Comparison of ENCODE assay signal across 8 cellular contexts in genomic region chr14:24006872-24007721, GRCh38. TPM values are rescaled to one million over a fixed set of nuclear protein-coding genes. Genes with fewer than 3 reads are reported as not detected.
DNase-seq lines count a peak whose midpoint lies in the region; ATAC-seq and TF ChIP-seq lines count a peak whose summit lies in the region.
"Not testable (repeated sequence)": the region's sequence is repeated elsewhere in the genome, so short reads cannot be mapped to it uniquely, and the experiment has no call there.

No MANE protein-coding gene starts in this region.

- H3K36me3 Mint-ChIP-seq in activated CD4-positive, alpha-beta memory T cell treated with anti-CD3 and anti-CD28 coated beads, Interleukin-2, amount 10 ng/mL, durations not matched to agents 7 days and 5 days (ENCODE audit: low read depth) = peaks cover 11% of the 10 kb centered on the region

- H3K4me3 Mint-ChIP-seq in activated CD4-positive, alpha-beta memory T cell treated with anti-CD3 and anti-CD28 coated beads, Interleukin-2, amount 10 ng/mL, durations not matched to agents 7 days and 5 days = peak overlapping the region; percentile 72

- H3K36me3 ChIP-seq in A673 (ENCODE audit: insufficient read depth, low read length, poor library complexity, severe bottlenecking); colonic mucosa; right lobe of liver: not testable (repeated sequence)

- intact Hi-C loops in A673 (cut with micrococcal nuclease; ENCODE audit: unreplicated experiment); colonic mucosa (cut with DNase I); right lobe of liver (cut with DNase I): not testable (repeated sequence)

- DNase-seq in A673 (ENCODE audit: low spot score) (peak; percentile 41), NCI-H526 treated with DMSO at 0.1 percent for 48 hours (lab: John Stamatoyannopoulos, UW) (peak; percentile 10), colonic mucosa (peak; percentile 62), right lobe of liver (peak; percentile 69 to 76 (median 72))
- DNase-seq in activated CD4-positive, alpha-beta memory T cell treated with anti-CD3 and anti-CD28 coated beads, Interleukin-2, amount 10 ng/mL, durations not matched to agents 7 days and 5 days = peak; percentile 68
- peak; percentile 42 to 70 for DNase-seq in stimulated activated CD4-positive, alpha-beta T cell treated with anti-CD3 and anti-CD28 coated beads, Interleukin-1b, Interleukin-23, amount 100 ng/mL, for 4 hours (ENCODE audit: low read depth in 2 of 2)

- CTCF ChIA-PET in A673 (lab: Charles Lee) = not testable (repeated sequence)
- CTCF ChIA-PET in activated CD4-positive, alpha-beta memory T cell treated with anti-CD3 and anti-CD28 coated beads, Interleukin-2, amount 10 ng/mL, durations not matched to agents 7 days and 5 days (lab: Charles Lee) = interaction anchor here (0.6 to 0.7 kb wide), 2 partner anchors 99 to 290 kb away, joined by 3 read pairs; no protein-coding TSS in a partner anchor

- not testable (repeated sequence) for H3K9me3 ChIP-seq in A673 (ENCODE audit: low read depth, low read length, poor library complexity, severe bottlenecking); colonic mucosa; right lobe of liver

- not testable (repeated sequence) for H3K9ac ChIP-seq in colonic mucosa (ENCODE audit: low read depth in 2 of 2, low read length in 2 of 2)

- peak; percentile 25 for TF ChIP-seq POLR2A in GM19193 (IDR thresholded peaks at IDR 0.05; ENCODE audit: extremely low read depth, insufficient read depth, insufficient read length)
- TF ChIP-seq POLR2A in right lobe of liver (IDR thresholded peaks at IDR 0.05) = not testable (repeated sequence)

- H3K27me3 ChIP-seq in A673 (replicated peaks; ENCODE audit: insufficient read depth, low read depth, low read length, poor library complexity); colonic mucosa; right lobe of liver: not testable (repeated sequence)

- H3K27ac Mint-ChIP-seq in activated CD4-positive, alpha-beta memory T cell treated with anti-CD3 and anti-CD28 coated beads, Interleukin-2, amount 10 ng/mL, durations not matched to agents 7 days and 5 days = peak overlapping the region; percentile 44

- BruUV-seq in A673 (replicated peaks; lab: Mats Ljungman, UMichigan) = not testable (repeated sequence)

- H3K4me1 ChIP-seq in A673 (ENCODE audit: insufficient read depth, low read length, poor library complexity, severe bottlenecking); colonic mucosa; right lobe of liver: not testable (repeated sequence)

- peaks cover 40% of the 10 kb centered on the region for H3K4me1 Mint-ChIP-seq in activated CD4-positive, alpha-beta memory T cell treated with anti-CD3 and anti-CD28 coated beads, Interleukin-2, amount 10 ng/mL, durations not matched to agents 7 days and 5 days

- H3K4me3 ChIP-seq in A673 (ENCODE audit: low read depth, low read length, poor library complexity, severe bottlenecking) (peak overlapping the region; percentile 37), colonic mucosa (peak overlapping the region; percentile 45), right lobe of liver (peak overlapping the region; percentile 43 to 60 (median 46))

- H3K9me3 Mint-ChIP-seq in activated CD4-positive, alpha-beta memory T cell treated with anti-CD3 and anti-CD28 coated beads, Interleukin-2, amount 10 ng/mL, durations not matched to agents 7 days and 5 days = not testable (repeated sequence)

- not testable (repeated sequence) for H3K27me3 Mint-ChIP-seq in activated CD4-positive, alpha-beta memory T cell treated with anti-CD3 and anti-CD28 coated beads, Interleukin-2, amount 10 ng/mL, durations not matched to agents 7 days and 5 days

- not testable (repeated sequence) for TF ChIP-seq CTCF in A673 (conservative IDR thresholded peaks at IDR 0.05; ENCODE audit: low read depth, low read length); colonic mucosa (IDR thresholded peaks at IDR 0.05); right lobe of liver (IDR thresholded peaks at IDR 0.05)

- H3K27ac ChIP-seq in A673 (ENCODE audit: low read depth, low read length, poor library complexity, severe bottlenecking); colonic mucosa; right lobe of liver: not testable (repeated sequence)

- POLR2A ChIA-PET in A673 (lab: Charles Lee; ENCODE audit: low non-redundant PET); activated CD4-positive, alpha-beta memory T cell treated with anti-CD3 and anti-CD28 coated beads, Interleukin-2, amount 10 ng/mL, durations not matched to agents 7 days and 5 days (lab: Charles Lee): not testable (repeated sequence)

- no CpG with 5 or more reads among the region's 59 CpGs for WGBS in right lobe of liver (ENCODE audit: insufficient coverage, low coverage, low lambda C conversion rate, missing lambda C conversion rate)

- ATAC-seq in HG03135 (IDR thresholded peaks at IDR 0.05; ENCODE audit: unreplicated experiment) (peak; percentile 81), right lobe of liver (peak; percentile 97 to 98 (median 98))

RNA-seq across cellular contexts. Expression of gene DHRS4L2, which starts 18.4 kb away (rescaled TPM):
- total RNA-seq in A673 (2021) = 9.3 and 10.6 TPM in 2 replicates
- 10 to 100 TPM; 18.3 to 20.2 TPM for total RNA-seq in activated CD4-positive, alpha-beta memory T cell treated with anti-CD3 and anti-CD28 coated beads, Interleukin-2, amount 10 ng/mL, durations not matched to agents 7 days and 5 days
- 10 to 100 TPM; 32.5 to 43.8 TPM for total RNA-seq in colonic mucosa
- total RNA-seq in right lobe of liver = 10 to 100 TPM; 17.7 to 53.6 (median 32.3) TPM

RNA-seq across cellular contexts. Expression of gene CARMIL3, which starts 44.7 kb away (rescaled TPM):
- total RNA-seq in A673 (2021) (0.49 and 1.2 TPM in 2 replicates), colonic mucosa (1 to 10 TPM in 1 of 2 donors, under 1 TPM in 1; 0.29 to 2.1 TPM), right lobe of liver (1 to 10 TPM in 1 of 6 experiments, under 1 TPM in 5; 0.18 to 1.9 (median 0.29) TPM)
- 1 to 10 TPM; 3.7 to 4.2 TPM for total RNA-seq in activated CD4-positive, alpha-beta memory T cell treated with anti-CD3 and anti-CD28 coated beads, Interleukin-2, amount 10 ng/mL, durations not matched to agents 7 days and 5 days

RNA-seq across cellular contexts. Expression of gene DHRS4, which starts 53.5 kb away (rescaled TPM):
- total RNA-seq in A673 (2021) = 10.1 and 11.4 TPM in 2 replicates
- total RNA-seq in activated CD4-positive, alpha-beta memory T cell treated with anti-CD3 and anti-CD28 coated beads, Interleukin-2, amount 10 ng/mL, durations not matched to agents 7 days and 5 days = 10 to 100 TPM; 17.6 to 19.0 TPM
- total RNA-seq in colonic mucosa = 10 to 100 TPM; 34.0 to 74.4 TPM
- total RNA-seq in right lobe of liver = 10 to 100 TPM; 30.5 to 82.5 (median 45.1) TPM

Comparison
In these comparisons a context has a peak if more than half of its experiments do, and no peak if none do; other contexts are left out.
1. DNase-seq: peak in every context shown above with its lines; median percentile 72 in right lobe of liver; 68 in activated CD4-positive, alpha-beta memory T cell treated with anti-CD3 and anti-CD28 coated beads, Interleukin-2, amount 10 ng/mL, durations not matched to agents 7 days and 5 days; 62 in colonic mucosa; 56 in stimulated activated CD4-positive, alpha-beta T cell treated with anti-CD3 and anti-CD28 coated beads, Interleukin-1b, Interleukin-23, amount 100 ng/mL, for 4 hours; 41 in A673; 10 in NCI-H526 treated with DMSO at 0.1 percent for 48 hours.